ENCODE assay signal across 1 cellular context in the genomic region with DNA sequence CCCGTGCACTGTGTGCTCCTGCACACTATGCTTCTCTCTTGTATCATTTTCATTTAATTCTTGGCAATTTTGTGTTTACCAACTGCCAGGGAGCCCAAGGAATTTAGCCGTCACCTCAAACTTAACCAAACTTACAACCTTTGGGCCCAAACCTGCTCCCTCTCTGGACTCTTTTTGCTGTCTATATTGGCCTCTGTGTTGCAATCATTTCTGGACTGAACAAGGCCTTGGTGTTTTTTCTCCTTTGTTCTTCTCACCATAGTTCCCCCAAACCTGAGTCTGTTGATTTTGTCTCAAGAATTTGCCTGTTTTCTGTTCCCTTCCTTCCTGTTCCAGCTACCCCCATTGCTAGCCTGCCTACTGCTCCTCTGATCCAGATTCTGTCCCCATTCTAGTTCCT.
TF ChIP-seq lines count a peak whose summit lies in the region.

No MANE protein-coding gene starts in this region.

TF ChIP-seq in HepG2, 621 proteins besides CTCF, POLR2A, EP300 and RAD21 (continued from another document and continues in another):
- peak; percentile 85 for TF ChIP-seq SOX13 (IDR thresholded peaks at IDR 0.05)
- TF ChIP-seq SOX13 (CRISPR knock-in tag; conservative IDR thresholded peaks at IDR 0.05 in 1 of 2, IDR thresholded peaks at IDR 0.05 in 1 of 2) = peak in 1 of 2 experiments; percentile 93; a peak in 2 of 4 replicates
- TF ChIP-seq EZH2 (conservative IDR thresholded peaks at IDR 0.05; ENCODE audit: low read depth, low read length) = no peak
- peak; percentile 89 for TF ChIP-seq CEBPB (IDR thresholded peaks at IDR 0.05; ENCODE audit: borderline replicate concordance, low read depth, low read length)
- no peak for TF ChIP-seq HNRNPL (IDR thresholded peaks at IDR 0.05; ENCODE audit: low read depth, low read length)
- no peak for TF ChIP-seq MYNN (CRISPR knock-in tag; IDR thresholded peaks at IDR 0.05; ENCODE audit: low read depth)
- no peak for TF ChIP-seq DBP (CRISPR knock-in tag; IDR thresholded peaks at IDR 0.05; ENCODE audit: not compliant biosample characterization)
- TF ChIP-seq ZNF776 (CRISPR knock-in tag; IDR thresholded peaks at IDR 0.05) = no peak
- TF ChIP-seq SMC3 (IDR thresholded peaks at IDR 0.05; ENCODE audit: low read length) = 0 out of 2 replicates have a peak, but pooled peaks have one; percentile 3
- no peak for TF ChIP-seq ZMYM3 (CRISPR knock-in tag; IDR thresholded peaks at IDR 0.05)
- TF ChIP-seq ZGPAT (CRISPR knock-in tag; IDR thresholded peaks at IDR 0.05) = 0 out of 2 replicates have a peak, but pooled peaks have one; percentile 33
- no peak for TF ChIP-seq PLSCR1 (CRISPR knock-in tag; IDR thresholded peaks at IDR 0.05; ENCODE audit: borderline replicate concordance)
- no peak for TF ChIP-seq SMAD9 (CRISPR knock-in tag; IDR thresholded peaks at IDR 0.05)
- no peak for TF ChIP-seq ZNF234 (CRISPR knock-in tag; conservative IDR thresholded peaks at IDR 0.05)
- TF ChIP-seq GMEB2 (CRISPR knock-in tag; IDR thresholded peaks at IDR 0.05; ENCODE audit: low read depth) = no peak
- peak; percentile 42; the same call in 1 of the 2 replicates for TF ChIP-seq CREM (IDR thresholded peaks at IDR 0.05)
- TF ChIP-seq CREM (CRISPR knock-in tag; IDR thresholded peaks at IDR 0.05) = no peak
- TF ChIP-seq MYC (CRISPR knock-in tag; IDR thresholded peaks at IDR 0.05; ENCODE audit: borderline replicate concordance) = no peak
- TF ChIP-seq ZNF570 (CRISPR knock-in tag; IDR thresholded peaks at IDR 0.05; ENCODE audit: borderline replicate concordance) = no peak
- no peak for TF ChIP-seq ZNF850 (CRISPR knock-in tag; conservative IDR thresholded peaks at IDR 0.05)
- TF ChIP-seq ZNF329 (CRISPR knock-in tag; IDR thresholded peaks at IDR 0.05; ENCODE audit: low read depth) = no peak
- TF ChIP-seq ZNF350 (CRISPR knock-in tag; IDR thresholded peaks at IDR 0.05; ENCODE audit: borderline replicate concordance, low read depth) = no peak
- no peak for TF ChIP-seq ERF (CRISPR knock-in tag; IDR thresholded peaks at IDR 0.05)
- TF ChIP-seq PRDM15 (CRISPR knock-in tag; IDR thresholded peaks at IDR 0.05) = no peak
- TF ChIP-seq MIER2 (CRISPR knock-in tag; IDR thresholded peaks at IDR 0.05) = no peak
- TF ChIP-seq SP4 (CRISPR knock-in tag; IDR thresholded peaks at IDR 0.05) = no peak
- TF ChIP-seq THAP8 (CRISPR knock-in tag; IDR thresholded peaks at IDR 0.05; ENCODE audit: borderline replicate concordance) = no peak
- peak; percentile 33; the same call in 1 of the 2 replicates for TF ChIP-seq ZNF362 (CRISPR knock-in tag; IDR thresholded peaks at IDR 0.05; ENCODE audit: borderline replicate concordance)
- no peak for TF ChIP-seq FOXM1 (CRISPR knock-in tag; IDR thresholded peaks at IDR 0.05)
- no peak for TF ChIP-seq ZNF224 (CRISPR knock-in tag; IDR thresholded peaks at IDR 0.05)
- TF ChIP-seq ZNF563 (CRISPR knock-in tag; IDR thresholded peaks at IDR 0.05) = no peak
- TF ChIP-seq NR2C2 (CRISPR knock-in tag; IDR thresholded peaks at IDR 0.05; ENCODE audit: borderline replicate concordance) = no peak
- no peak for TF ChIP-seq TBX3 (IDR thresholded peaks at IDR 0.05; ENCODE audit: borderline replicate concordance)
- TF ChIP-seq NFIC (IDR thresholded peaks at IDR 0.05; ENCODE audit: low read length) = no peak
- TF ChIP-seq DR1 (CRISPR knock-in tag; IDR thresholded peaks at IDR 0.05) = no peak
- TF ChIP-seq ZKSCAN5 (CRISPR knock-in tag; IDR thresholded peaks at IDR 0.05) = no peak
- TF ChIP-seq ZBTB25 (CRISPR knock-in tag; IDR thresholded peaks at IDR 0.05) = no peak
- no peak for TF ChIP-seq ZBTB42 (CRISPR knock-in tag; IDR thresholded peaks at IDR 0.05)
- TF ChIP-seq ZNF704 (CRISPR knock-in tag; IDR thresholded peaks at IDR 0.05; ENCODE audit: borderline replicate concordance) = no peak
- no peak for TF ChIP-seq SNRNP70 (IDR thresholded peaks at IDR 0.05; ENCODE audit: low read depth, low read length)
- TF ChIP-seq, protein P1, sequence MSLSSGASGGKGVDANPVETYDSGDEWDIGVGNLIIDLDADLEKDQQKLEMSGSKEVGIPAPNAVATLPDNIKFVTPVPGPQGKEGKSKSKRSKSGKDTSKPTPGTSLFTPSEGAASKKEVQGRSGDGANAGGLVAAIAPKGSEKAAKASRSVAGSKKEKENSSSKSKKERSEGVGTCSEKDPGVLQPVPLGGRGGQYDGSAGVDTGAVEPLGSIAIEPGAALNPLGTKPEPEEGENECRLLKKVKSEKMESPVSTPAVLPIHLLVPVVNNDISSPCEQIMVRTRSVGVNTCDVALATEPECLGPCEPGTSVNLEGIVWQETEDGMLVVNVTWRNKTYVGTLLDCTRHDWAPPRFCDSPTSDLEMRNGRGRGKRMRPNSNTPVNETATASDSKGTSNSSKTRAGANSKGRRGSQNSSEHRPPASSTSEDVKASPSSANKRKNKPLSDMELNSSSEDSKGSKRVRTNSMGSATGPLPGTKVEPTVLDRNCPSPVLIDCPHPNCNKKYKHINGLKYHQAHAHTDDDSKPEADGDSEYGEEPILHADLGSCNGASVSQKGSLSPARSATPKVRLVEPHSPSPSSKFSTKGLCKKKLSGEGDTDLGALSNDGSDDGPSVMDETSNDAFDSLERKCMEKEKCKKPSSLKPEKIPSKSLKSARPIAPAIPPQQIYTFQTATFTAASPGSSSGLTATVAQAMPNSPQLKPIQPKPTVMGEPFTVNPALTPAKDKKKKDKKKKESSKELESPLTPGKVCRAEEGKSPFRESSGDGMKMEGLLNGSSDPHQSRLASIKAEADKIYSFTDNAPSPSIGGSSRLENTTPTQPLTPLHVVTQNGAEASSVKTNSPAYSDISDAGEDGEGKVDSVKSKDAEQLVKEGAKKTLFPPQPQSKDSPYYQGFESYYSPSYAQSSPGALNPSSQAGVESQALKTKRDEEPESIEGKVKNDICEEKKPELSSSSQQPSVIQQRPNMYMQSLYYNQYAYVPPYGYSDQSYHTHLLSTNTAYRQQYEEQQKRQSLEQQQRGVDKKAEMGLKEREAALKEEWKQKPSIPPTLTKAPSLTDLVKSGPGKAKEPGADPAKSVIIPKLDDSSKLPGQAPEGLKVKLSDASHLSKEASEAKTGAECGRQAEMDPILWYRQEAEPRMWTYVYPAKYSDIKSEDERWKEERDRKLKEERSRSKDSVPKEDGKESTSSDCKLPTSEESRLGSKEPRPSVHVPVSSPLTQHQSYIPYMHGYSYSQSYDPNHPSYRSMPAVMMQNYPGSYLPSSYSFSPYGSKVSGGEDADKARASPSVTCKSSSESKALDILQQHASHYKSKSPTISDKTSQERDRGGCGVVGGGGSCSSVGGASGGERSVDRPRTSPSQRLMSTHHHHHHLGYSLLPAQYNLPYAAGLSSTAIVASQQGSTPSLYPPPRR (CRISPR knock-in tag; IDR thresholded peaks at IDR 0.05; ENCODE audit: borderline replicate concordance) = no peak
- no peak for TF ChIP-seq ZNF616 (CRISPR knock-in tag; IDR thresholded peaks at IDR 0.05; ENCODE audit: low read depth)
- no peak for TF ChIP-seq ZNF33A (CRISPR knock-in tag; IDR thresholded peaks at IDR 0.05; ENCODE audit: borderline replicate concordance)
- TF ChIP-seq, protein P2, sequence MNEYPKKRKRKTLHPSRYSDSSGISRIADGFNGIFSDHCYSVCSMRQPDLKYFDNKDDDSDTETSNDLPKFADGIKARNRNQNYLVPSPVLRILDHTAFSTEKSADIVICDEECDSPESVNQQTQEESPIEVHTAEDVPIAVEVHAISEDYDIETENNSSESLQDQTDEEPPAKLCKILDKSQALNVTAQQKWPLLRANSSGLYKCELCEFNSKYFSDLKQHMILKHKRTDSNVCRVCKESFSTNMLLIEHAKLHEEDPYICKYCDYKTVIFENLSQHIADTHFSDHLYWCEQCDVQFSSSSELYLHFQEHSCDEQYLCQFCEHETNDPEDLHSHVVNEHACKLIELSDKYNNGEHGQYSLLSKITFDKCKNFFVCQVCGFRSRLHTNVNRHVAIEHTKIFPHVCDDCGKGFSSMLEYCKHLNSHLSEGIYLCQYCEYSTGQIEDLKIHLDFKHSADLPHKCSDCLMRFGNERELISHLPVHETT (CRISPR knock-in tag; conservative IDR thresholded peaks at IDR 0.05) = no peak
